32 cellular contexts compared by ENCODE assay signal in the genomic region with DNA sequence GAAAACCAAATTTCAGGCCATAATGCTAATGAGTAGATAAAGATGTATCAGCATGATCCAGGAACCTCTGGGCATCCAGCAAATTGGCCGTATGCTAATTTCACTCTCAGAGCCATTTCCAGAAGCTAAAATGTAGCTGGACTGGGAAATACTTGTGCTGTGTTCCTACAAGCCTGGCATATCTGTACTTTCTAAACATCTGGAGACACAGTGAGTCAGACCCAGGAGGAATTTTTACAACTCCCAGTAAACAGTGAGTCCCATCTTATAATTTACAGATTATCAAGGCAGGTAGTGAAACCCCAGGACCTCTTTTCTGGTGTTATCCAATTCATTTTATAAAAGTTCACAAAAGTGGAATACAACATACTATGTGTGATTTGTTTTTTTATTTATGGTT.
A peak's percentile ranks its signal among the peaks of the same experiment; 100 is the strongest.
DNase-seq lines count a peak whose midpoint lies in the region; ATAC-seq, FAIRE-seq and TF ChIP-seq lines count a peak whose summit lies in the region.
"Had no signal": no experiment of that assay in that cellular context is flagged by ENCODE, and none has a peak within 500 bp of the region (broad histone marks: within the 10 kb centered on the region; RNA-seq: fewer than 3 reads in every experiment).

No MANE protein-coding gene starts in this region.

- no peak for TF ChIP-seq CTCF in AG10803 (conservative IDR thresholded peaks at IDR 0.05; ENCODE audit: low read length)
- TF ChIP-seq CTCF in bronchial epithelial cell (IDR thresholded peaks at IDR 0.05; ENCODE audit: insufficient read depth, low read length, severe bottlenecking), result no peak
- no peak for TF ChIP-seq CTCF in foreskin fibroblast (IDR thresholded peaks at IDR 0.05; ENCODE audit: low read depth, low read length)
- TF ChIP-seq CTCF in lower lobe of right lung (IDR thresholded peaks at IDR 0.05), result no peak

- no peak overlapping the region for H3K27ac Mint-ChIP-seq in CD8-positive, alpha-beta memory T cell
- H3K27ac Mint-ChIP-seq: activated naive CD4-positive, alpha-beta T cell treated with anti-CD3 and anti-CD28 coated beads, Interleukin-2, amount 50 U/mL, for 24 hours; mesothelial cell of epicardium; naive thymus-derived CD8-positive, alpha-beta T cell had no signal

- FAIRE-seq in bronchial epithelial cell (lab: Jason Lieb, UNC), result no peak
- FAIRE-seq: colon, GM12878, H1, HepG2, urothelium cell line had no signal

- H3K27me3 Mint-ChIP-seq in CD8-positive, alpha-beta memory T cell, result no peaks in the 10 kb centered on the region
- H3K27me3 Mint-ChIP-seq: activated naive CD4-positive, alpha-beta T cell treated with anti-CD3 and anti-CD28 coated beads, Interleukin-2, amount 50 U/mL, for 24 hours had no signal

- intact Hi-C loops in lower lobe of right lung (cut with DNase I), result no loop called here

- peaks cover 8 to 30% (median 15%) of the 10 kb centered on the region in 5 donors for H3K9me3 Mint-ChIP-seq in CD8-positive, alpha-beta memory T cell

- H3K27me3 ChIP-seq in bronchial epithelial cell (ENCODE audit: control insufficient read depth, insufficient read depth, low read length), result no peaks in the 10 kb centered on the region
- H3K27me3 ChIP-seq in H7 (ENCODE audit: control insufficient read depth, insufficient read depth, low read length), result no peaks in the 10 kb centered on the region
- no peaks in the 10 kb centered on the region for H3K27me3 ChIP-seq in lower lobe of right lung (ENCODE audit: low read depth)
- H3K27me3 ChIP-seq in CD8-positive, alpha-beta memory T cell (ENCODE audit: insufficient read depth, low read length, poor library complexity, severe bottlenecking), result no peaks in the 10 kb centered on the region
- H3K27me3 ChIP-seq: body of pancreas had no signal

- POLR2A ChIA-PET in CD8-positive, alpha-beta memory T cell (lab: Charles Lee), result no interaction called here

- peaks cover 10% of the 10 kb centered on the region for H3K9me3 ChIP-seq in lower lobe of right lung
- H3K9me3 ChIP-seq in CD8-positive, alpha-beta memory T cell (ENCODE audit: low read length), result no peaks in the 10 kb centered on the region

- no peak overlapping the region for H3K4me3 Mint-ChIP-seq in CD8-positive, alpha-beta memory T cell
- H3K4me3 Mint-ChIP-seq: activated naive CD4-positive, alpha-beta T cell treated with anti-CD3 and anti-CD28 coated beads, Interleukin-2, amount 50 U/mL, for 24 hours; mesothelial cell of epicardium; naive thymus-derived CD8-positive, alpha-beta T cell had no signal

- no peak overlapping the region for H3K4me3 ChIP-seq in AG10803 (ENCODE audit: low read length)
- H3K4me3 ChIP-seq in bronchial epithelial cell (ENCODE audit: low read depth, low read length), result no peak overlapping the region
- H3K4me3 ChIP-seq in foreskin fibroblast (ENCODE audit: low read depth in 1 of 2, low read length in 2 of 2), result no peak overlapping the region
- no peak overlapping the region for H3K4me3 ChIP-seq in H7 (ENCODE audit: insufficient read depth, low read depth, low read length)
- H3K4me3 ChIP-seq in lower lobe of right lung, result no peak overlapping the region
- H3K4me3 ChIP-seq in CD8-positive, alpha-beta memory T cell (ENCODE audit: low read length), result no peak overlapping the region
- H3K4me3 ChIP-seq: body of pancreas, GM12878 had no signal

- CTCF ChIA-PET in CD8-positive, alpha-beta memory T cell (lab: Charles Lee), result no interaction called here

- no peaks in the 10 kb centered on the region for H3K4me1 Mint-ChIP-seq in CD8-positive, alpha-beta memory T cell
- H3K4me1 Mint-ChIP-seq: activated naive CD4-positive, alpha-beta T cell treated with anti-CD3 and anti-CD28 coated beads, Interleukin-2, amount 50 U/mL, for 24 hours; mesothelial cell of epicardium; naive thymus-derived CD8-positive, alpha-beta T cell had no signal

- H3K36me3 ChIP-seq in bronchial epithelial cell (ENCODE audit: control insufficient read depth, insufficient read depth, low read length) (no peaks in the 10 kb centered on the region), H7 (replicated peaks; ENCODE audit: control insufficient read depth, insufficient read depth, low read length) (no peaks in the 10 kb centered on the region), lower lobe of right lung (no peaks in the 10 kb centered on the region)
- no peaks in the 10 kb centered on the region for H3K36me3 ChIP-seq in CD8-positive, alpha-beta memory T cell (ENCODE audit: insufficient read depth, low read length)

- DNase-seq in AG10803 (ENCODE audit: low read depth) (peak; percentile 6), OCI-M1 (lab: John Stamatoyannopoulos, UW) (peak; percentile 25), bronchial epithelial cell (ENCODE audit: low read depth) (peak; percentile 4), foreskin fibroblast (peak; percentile 60 to 82), NCI-H1105 treated with DMSO at 0.1 percent for 48 hours (lab: John Stamatoyannopoulos, UW) (no peak), H7 (no peak), lower lobe of right lung (no peak)
- no peak for DNase-seq in CD8-positive, alpha-beta memory T cell
- DNase-seq: ACHN; activated CD4-positive, alpha-beta T cell treated with anti-CD3 and anti-CD28 coated beads, Interleukin-2, amount 50 U/mL, for 4 hours; activated CD4-positive, CD25-positive, alpha-beta regulatory T cell; activated CD8-positive, alpha-beta memory T cell treated with anti-CD3 and anti-CD28 coated beads, Interleukin-2, amount 50 U/mL, for 4 hours; body of pancreas; C1 segment of cervical spinal cord; DND-41; effector CD8-positive, alpha-beta T cell; head of caudate nucleus; naive thymus-derived CD8-positive, alpha-beta T cell; NCI-H1105; NCI-H2081; NCI-H446; SHP77 treated with DMSO at 0.1 percent for 48 hours; stimulated activated CD4-positive, alpha-beta T cell treated with anti-CD3 and anti-CD28 coated beads, Interleukin-12 subunit alpha, Interleukin-12 subunit beta, amount 100 ng/mL, for 4 hours; stimulated activated CD4-positive, alpha-beta T cell treated with anti-CD3 and anti-CD28 coated beads, Interleukin-4, amount 100 ng/mL, for 24 hours; stimulated activated naive CD4-positive, alpha-beta T cell had no signal

- H3K27ac ChIP-seq in lower lobe of right lung, result no peak overlapping the region
- H3K27ac ChIP-seq in CD8-positive, alpha-beta memory T cell (ENCODE audit: low read depth, low read length), result no peak overlapping the region
- H3K27ac ChIP-seq: body of pancreas had no signal

- no peaks in the 10 kb centered on the region for H3K36me3 Mint-ChIP-seq in CD8-positive, alpha-beta memory T cell
- H3K36me3 Mint-ChIP-seq: activated naive CD4-positive, alpha-beta T cell treated with anti-CD3 and anti-CD28 coated beads, Interleukin-2, amount 50 U/mL, for 24 hours; mesothelial cell of epicardium; naive thymus-derived CD8-positive, alpha-beta T cell had no signal

- ATAC-seq in lower lobe of right lung, result no peak
- ATAC-seq: body of pancreas; HepG2; naive thymus-derived CD8-positive, alpha-beta T cell had no signal

- H3K4me1 ChIP-seq in lower lobe of right lung, result no peaks in the 10 kb centered on the region
- H3K4me1 ChIP-seq in CD8-positive, alpha-beta memory T cell (ENCODE audit: insufficient read depth, low read length), result no peaks in the 10 kb centered on the region
- H3K4me1 ChIP-seq: body of pancreas had no signal

Comparison
In these comparisons a context has a peak if more than half of its experiments do, and no peak if none do; other contexts are left out.
1. DNase-seq: peak in AG10803 (single experiment), OCI-M1 (single experiment), bronchial epithelial cell (single experiment) and foreskin fibroblast (2 of 2); none in NCI-H1105 treated with DMSO at 0.1 percent for 48 hours (single experiment), H7 (single experiment), lower lobe of right lung (single experiment) and CD8-positive, alpha-beta memory T cell (0 of 5).